8 cellular contexts compared by ENCODE assay signal in genomic region chr2:62774555-62775366, GRCh38.
A peak's percentile ranks its signal among the peaks of the same experiment; 100 is the strongest.
DNase-seq lines count a peak whose midpoint lies in the region; ATAC-seq and TF ChIP-seq lines count a peak whose summit lies in the region.

No MANE protein-coding gene starts in this region.

- H3K36me3 ChIP-seq in OCI-LY7 (ENCODE audit: insufficient read depth, low read length) (no peaks in the 10 kb centered on the region), mesendoderm (ENCODE audit: control insufficient read depth, insufficient read depth, low read length) (no peaks in the 10 kb centered on the region)

- no peaks in the 10 kb centered on the region for H3K27me3 ChIP-seq in mesendoderm (ENCODE audit: insufficient read depth, low read length, poor library complexity)

- no peaks in the 10 kb centered on the region for H3K79me2 ChIP-seq in OCI-LY7 (ENCODE audit: insufficient read depth, low read depth, low read length)
- H3K79me2 ChIP-seq in mesendoderm (ENCODE audit: control insufficient read depth, insufficient read depth, low read length): no peaks in the 10 kb centered on the region

- H3K4me2 ChIP-seq in OCI-LY7 (ENCODE audit: low read length): no peak overlapping the region
- no peak overlapping the region for H3K4me2 ChIP-seq in mesendoderm (ENCODE audit: low read length)

- ATAC-seq in HG03342 (IDR thresholded peaks at IDR 0.05; ENCODE audit: unreplicated experiment) (peak; percentile 66), GM19395 (IDR thresholded peaks at IDR 0.05; ENCODE audit: unreplicated experiment) (no peak)

- no peak overlapping the region for H4K5ac ChIP-seq in mesendoderm (ENCODE audit: low read length)

- DNase-seq in ELR (ENCODE audit: low read depth) (peak; percentile 72), OCI-LY7 (ENCODE audit: low spot score) (peak; percentile 47), dermis blood vessel endothelial cell (peak; percentile 69), mesendoderm (peak; percentile 29), D341Med (ENCODE audit: low spot score) (no peak), occipital lobe (lab: John Stamatoyannopoulos, UW) (no peak)

- no peak overlapping the region for H2AK5ac ChIP-seq in mesendoderm (ENCODE audit: low read length)

- no TSS peak for BruUV-seq in OCI-LY7 (replicated peaks; lab: Mats Ljungman, UMichigan)

- TF ChIP-seq CTCF in OCI-LY7 (conservative IDR thresholded peaks at IDR 0.05; ENCODE audit: low read length): peak; percentile 91

- no peak overlapping the region for H3K9ac ChIP-seq in mesendoderm (ENCODE audit: low read length)

- no peak overlapping the region for H2BK5ac ChIP-seq in mesendoderm (ENCODE audit: low read length)

- H3K56ac ChIP-seq in mesendoderm (ENCODE audit: low read length): no peak overlapping the region

- H2AFZ ChIP-seq in OCI-LY7 (ENCODE audit: low read length): no peak overlapping the region

- no peak overlapping the region for H3K4me3 ChIP-seq in OCI-LY7 (ENCODE audit: low read depth, low read length, poor library complexity, severe bottlenecking)
- no peak overlapping the region for H3K4me3 ChIP-seq in mesendoderm (ENCODE audit: low read length)

- no peak overlapping the region for H3K18ac ChIP-seq in mesendoderm (ENCODE audit: low read length)

- H2BK15ac ChIP-seq in mesendoderm (replicated peaks; ENCODE audit: low read depth): no peak overlapping the region

- no peak overlapping the region for H3K23ac ChIP-seq in mesendoderm (ENCODE audit: low read length)

- H4K8ac ChIP-seq in mesendoderm (ENCODE audit: low read depth, low read length): no peak overlapping the region

- CTCF ChIA-PET in OCI-LY7 (lab: Charles Lee; ENCODE audit: unreplicated experiment): interaction anchor here (1.6 kb wide), 1 partner anchor 318 kb away, joined by 4 read pairs; no protein-coding TSS in a partner anchor

- no peaks in the 10 kb centered on the region for H3K79me1 ChIP-seq in mesendoderm (ENCODE audit: low read length)

- H3K27ac ChIP-seq in OCI-LY7 (ENCODE audit: low read depth, low read length, poor library complexity, severe bottlenecking) (no peak overlapping the region), mesendoderm (ENCODE audit: low read depth, low read length) (no peak overlapping the region)

- POLR2A ChIA-PET in OCI-LY7 (lab: Charles Lee): interaction anchor here (1.0 kb wide), 1 partner anchor 33 kb away, joined by 4 read pairs; no protein-coding TSS in a partner anchor

- H3K9me3 ChIP-seq in OCI-LY7 (ENCODE audit: low read length): no peaks in the 10 kb centered on the region

- no peaks in the 10 kb centered on the region; the same call in 1 of the 2 replicates for H4K20me1 ChIP-seq in OCI-LY7 (ENCODE audit: insufficient read depth, low read length)

- no peak overlapping the region for H2BK120ac ChIP-seq in mesendoderm (ENCODE audit: low read depth, low read length)

- WGBS in mesendoderm (ENCODE audit: extremely low coverage, insufficient coverage, low lambda C conversion rate): no CpG with 5 or more reads among the region's 5 CpGs

- intact Hi-C loops in OCI-LY7 (cut with micrococcal nuclease; ENCODE audit: unreplicated experiment): loop anchor here (1.0 kb wide), 1 partner anchor 317 kb away; no protein-coding TSS in a partner anchor

- no peaks in the 10 kb centered on the region for H3K9me2 ChIP-seq in OCI-LY7 (ENCODE audit: insufficient read depth, low read length)

- H3K4ac ChIP-seq in mesendoderm (ENCODE audit: low read depth, low read length): no peak overlapping the region

- H3K4me1 ChIP-seq in OCI-LY7 (ENCODE audit: insufficient read depth, low read length, poor library complexity, severe bottlenecking): no peaks in the 10 kb centered on the region
- H3K4me1 ChIP-seq in mesendoderm (ENCODE audit: control insufficient read depth, low read depth, low read length): no peaks in the 10 kb centered on the region

Comparison
In these comparisons a context has a peak if more than half of its experiments do, and no peak if none do; other contexts are left out.
1. DNase-seq: peak in ELR (single experiment), OCI-LY7 (single experiment), dermis blood vessel endothelial cell (single experiment) and mesendoderm (single experiment); none in D341Med (single experiment) and occipital lobe (single experiment).